24 cellular contexts compared by ENCODE assay signal in genomic region chr4:37320518-37321235, GRCh38.
"Had no signal": no experiment of that assay in that cellular context is flagged by ENCODE, and none has a peak within 500 bp of the region (broad histone marks: within the 10 kb centered on the region; RNA-seq: fewer than 3 reads in every experiment).

No MANE protein-coding gene starts in this region.

- H3K4me3 ChIP-seq: coronary artery, esophagus muscularis mucosa, gastroesophageal sphincter, heart left ventricle, lower lobe of right lung, neural progenitor cell, prostate gland, right atrium auricular region, sigmoid colon, spleen, testis, tibial artery had no signal

- H3K9me3 ChIP-seq: lower lobe of right lung, prostate gland, right atrium auricular region, sigmoid colon, spleen, testis, tibial artery had no signal

- ATAC-seq: foreskin keratinocyte; gastroesophageal sphincter; heart left ventricle; left cardiac atrium; left ventricle myocardium superior; lower lobe of right lung; stimulated activated memory B cell treated with anti-CD40 and anti-IgM and Interleukin-4, amounts not matched to agents 10 μg/mL and 1 μg/mL and 100 μg/mL, for 72 hours; stimulated activated naive CD8-positive, alpha-beta T cell treated with anti-CD3 and anti-CD28 coated beads, Interleukin-15, Interleukin-2, amounts not matched to agents 100 U/mL and 50 U/mL, for 24 hours had no signal

- H3K27ac ChIP-seq: coronary artery, esophagus muscularis mucosa, foreskin keratinocyte, gastroesophageal sphincter, heart left ventricle, lower lobe of right lung, neural progenitor cell, parathyroid adenoma, prostate gland, right atrium auricular region, sigmoid colon, spleen, testis, tibial artery had no signal

- H3K36me3 ChIP-seq: esophagus muscularis mucosa, gastroesophageal sphincter, heart left ventricle, lower lobe of right lung, neural progenitor cell, prostate gland, right atrium auricular region, sigmoid colon, spleen, tibial artery had no signal

- DNase-seq: dermis blood vessel endothelial cell; effector memory CD4-positive, alpha-beta T cell; foreskin keratinocyte; heart left ventricle; hippocampal formation; left cardiac atrium; left ventricle myocardium superior; lower lobe of right lung; naive B cell; sigmoid colon; spleen; stimulated activated CD4-positive, alpha-beta T cell treated with anti-CD3 and anti-CD28 coated beads, Interleukin-4, amount 100 ng/mL, for 4 hours; stimulated activated naive CD8-positive, alpha-beta T cell treated with anti-CD3 and anti-CD28 coated beads, Interleukin-15, Interleukin-2, amounts not matched to agents 100 U/mL and 50 U/mL, for 24 hours; substantia nigra; testis; tibial artery had no signal

- H3K27me3 ChIP-seq: esophagus muscularis mucosa, foreskin keratinocyte, gastroesophageal sphincter, heart left ventricle, neural progenitor cell, right atrium auricular region, sigmoid colon, testis, tibial artery had no signal

- H3K4me1 ChIP-seq: esophagus muscularis mucosa, foreskin keratinocyte, gastroesophageal sphincter, heart left ventricle, lower lobe of right lung, neural progenitor cell, parathyroid adenoma, prostate gland, right atrium auricular region, sigmoid colon, spleen, testis, tibial artery had no signal
